In genomic region chr12:7144414-7145120, GRCh38 we compare ENCODE assay signal across 1 cellular context.
TF ChIP-seq lines count a peak whose summit lies in the region.

No MANE protein-coding gene starts in this region.

TF ChIP-seq in endothelial cell of umbilical vein, 7 proteins besides CTCF, POLR2A, EP300 and RAD21:
- no peak for TF ChIP-seq FOS (IDR thresholded peaks at IDR 0.05; ENCODE audit: borderline replicate concordance, insufficient read depth, low read length)
- no peak for TF ChIP-seq MAX (IDR thresholded peaks at IDR 0.05; ENCODE audit: insufficient read depth, insufficient read length)
- TF ChIP-seq POLR2AphosphoS5 (IDR thresholded peaks at IDR 0.05; ENCODE audit: insufficient read depth, low read depth, low read length): no peak
- no peak for TF ChIP-seq EZH2 (IDR thresholded peaks at IDR 0.05; ENCODE audit: borderline replicate concordance, low read depth, low read length, severe bottlenecking)
- TF ChIP-seq GATA2 (IDR thresholded peaks at IDR 0.05; ENCODE audit: insufficient read depth, insufficient read length, low read depth, low read length): no peak
- no peak for TF ChIP-seq MYC (IDR thresholded peaks at IDR 0.05; ENCODE audit: low read depth, low read length)
- no peak for TF ChIP-seq JUN (IDR thresholded peaks at IDR 0.05; ENCODE audit: borderline replicate concordance, insufficient read depth, insufficient read length, low read depth)
TF ChIP-seq in endothelial cell of umbilical vein: peak in this region for 0.
